Comparison of ENCODE assay signal across 8 cellular contexts in the genomic region with DNA sequence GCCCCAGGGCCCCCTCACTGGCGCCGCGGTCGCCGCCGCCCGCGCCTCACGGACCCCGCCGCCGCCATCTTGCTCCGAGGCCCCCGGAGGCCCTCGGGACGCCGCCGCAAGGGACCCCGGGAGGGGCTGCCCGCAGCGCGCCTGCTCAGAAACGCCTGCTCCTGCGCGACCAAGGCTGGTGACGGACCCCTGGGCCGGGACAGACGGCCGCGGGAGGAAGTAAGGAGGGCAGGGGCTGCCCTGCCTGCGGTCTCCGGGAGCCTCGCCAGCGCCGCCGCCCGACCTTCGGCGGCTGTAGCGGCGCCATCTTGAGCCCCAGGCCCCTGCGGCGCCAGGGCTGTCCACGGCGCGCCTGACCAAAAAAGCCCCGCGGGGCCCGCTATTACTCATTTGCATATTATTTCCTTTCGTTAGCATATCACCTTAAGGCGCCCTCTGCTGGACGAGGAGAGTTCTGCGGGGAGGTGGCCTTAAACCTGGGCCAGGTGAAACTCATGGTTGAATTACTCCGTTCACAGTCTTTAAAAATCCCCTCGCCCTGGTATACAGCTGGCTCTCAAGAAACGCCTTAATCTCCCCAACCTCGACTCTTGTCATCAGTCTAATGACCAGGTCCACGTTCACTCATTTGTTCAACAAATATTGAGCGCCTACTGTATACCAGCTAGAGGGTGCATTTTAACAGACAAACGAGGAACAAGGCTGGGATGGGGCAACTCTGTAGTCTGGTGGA. TPM values are rescaled to one million over a fixed set of nuclear protein-coding genes. Genes with fewer than 3 reads are reported as not detected.
DNase-seq lines count a peak whose midpoint lies in the region; ATAC-seq, FAIRE-seq and TF ChIP-seq lines count a peak whose summit lies in the region.

Gene REXO1 (minus strand): TSS at position 85 of the 733 bp plus-strand sequence. CDS start 125 bp downstream, outside the sequence.

- CTCF ChIA-PET in Caco-2 (lab: Charles Lee) = interaction anchor here (0.6 kb wide), 1 partner anchor 11 kb away, joined by 9 read pairs; no protein-coding TSS in a partner anchor

- H3K4me3 ChIP-seq in Caco-2 (ENCODE audit: low read depth, low read length) (peak within 1 kb of the TSS; percentile 77), endocrine pancreas (ENCODE audit: control insufficient read depth, insufficient read depth, low read length) (peak within 1 kb of the TSS; percentile 60)

- no peaks in the 10 kb centered on the region for H3K4me1 Mint-ChIP-seq in Caco-2 (ENCODE audit: low read depth, unreplicated experiment)

- peak; percentile 82 to 85 for TF ChIP-seq CTCF in Caco-2 (IDR thresholded peaks at IDR 0.05; ENCODE audit: insufficient read depth in 1 of 2, low read depth in 1 of 2, low read length in 1 of 2, severe bottlenecking in 1 of 2, unreplicated experiment in 1 of 2)

- POLR2A ChIA-PET in Caco-2 (lab: Charles Lee) = no interaction called here

- DNase-seq in Caco-2 = peak; percentile 95 to 96
- DNase-seq in HTR-8/SVneo (ENCODE audit: insufficient read length, low spot score) = peak; percentile 77
- peak; percentile 87 for DNase-seq in NOMO-1 treated with DMSO at 0.1 percent for 48 hours (lab: John Stamatoyannopoulos, UW; ENCODE audit: unreplicated experiment)
- peak; percentile 95 to 97 for DNase-seq in activated CD8-positive, alpha-beta memory T cell treated with anti-CD3 and anti-CD28 coated beads for 4 hours (ENCODE audit: low read depth in 2 of 2)
- DNase-seq in mesenteric fat pad (ENCODE audit: low spot score) = peak; percentile 97
- peak; percentile 92 for DNase-seq in stimulated activated CD8-positive, alpha-beta memory T cell treated with anti-CD3 and anti-CD28 coated beads, Interleukin-15, amount 100 ng/mL, for 24 hours (ENCODE audit: low read depth)

- H3K27me3 ChIP-seq in Caco-2 (replicated peaks; ENCODE audit: control insufficient read depth, insufficient read depth, low read length) (no peaks in the 10 kb centered on the region), endocrine pancreas (ENCODE audit: control insufficient read depth, insufficient read depth, low read length) (no peaks in the 10 kb centered on the region)

- H3K9ac ChIP-seq in endocrine pancreas (ENCODE audit: control insufficient read depth, insufficient read depth, low read length) = peak within 1 kb of the TSS; percentile 91

- intact Hi-C loops in Caco-2 (cut with micrococcal nuclease; ENCODE audit: unreplicated experiment) = no loop called here

- peak; percentile 58 for ATAC-seq in GM21360 (IDR thresholded peaks at IDR 0.05; ENCODE audit: unreplicated experiment)

- FAIRE-seq in HTR-8/SVneo (lab: Jason Lieb, UNC) = no peak

- H3K9me3 ChIP-seq in Caco-2 (no peaks in the 10 kb centered on the region), endocrine pancreas (ENCODE audit: control insufficient read depth, low read length) (no peaks in the 10 kb centered on the region)

- no TSS peak for BruUV-seq in Caco-2 (replicated peaks; lab: Mats Ljungman, UMichigan)

- H3K4me3 Mint-ChIP-seq in Caco-2 (ENCODE audit: unreplicated experiment) = peak within 1 kb of the TSS; percentile 95

- H3K36me3 ChIP-seq in Caco-2 (ENCODE audit: control insufficient read depth, insufficient read depth, low read length) = no peaks in the 10 kb centered on the region
- no peaks in the 10 kb centered on the region for H3K36me3 ChIP-seq in endocrine pancreas (ENCODE audit: control insufficient read depth, insufficient read depth, low read length)

- H3K27me3 Mint-ChIP-seq in Caco-2 (ENCODE audit: insufficient read depth, unreplicated experiment) = no peaks in the 10 kb centered on the region

- no peaks in the 10 kb centered on the region for H3K9me3 Mint-ChIP-seq in Caco-2 (ENCODE audit: unreplicated experiment)

- peak within 1 kb of the TSS; percentile 98 for H3K27ac Mint-ChIP-seq in Caco-2 (ENCODE audit: unreplicated experiment)

- peaks cover 4% of the 10 kb centered on the region; the same call in 1 of the 2 replicates for H3K4me1 ChIP-seq in Caco-2
- no peaks in the 10 kb centered on the region for H3K4me1 ChIP-seq in endocrine pancreas (ENCODE audit: control insufficient read depth, insufficient read depth, low read length)

- peaks cover 39% of the 10 kb centered on the region for H3K36me3 Mint-ChIP-seq in Caco-2 (ENCODE audit: insufficient read depth, unreplicated experiment)

RNA-seq across cellular contexts. Expression of gene REXO1, which starts in this region (rescaled TPM):
- 43.0 and 46.6 TPM in 2 replicates for total RNA-seq in Caco-2 (2022)
- total RNA-seq in mesenteric fat pad = 34.0 TPM

Comparison
In these comparisons a context has a peak if more than half of its experiments do, and no peak if none do; other contexts are left out.
1. Peak in every context shown above with its lines: DNase-seq, ATAC-seq and H3K4me3 ChIP-seq.